1 cellular context compared by ENCODE assay signal in genomic region chr19:33620611-33621010, GRCh38.
TF ChIP-seq lines count a peak whose summit lies in the region.

No MANE protein-coding gene starts in this region.

TF ChIP-seq in H1, 55 proteins besides CTCF, POLR2A, EP300 and RAD21:
- TF ChIP-seq CEBPB (IDR thresholded peaks at IDR 0.05; ENCODE audit: low read depth, low read length) (no peak), SP1 (IDR thresholded peaks at IDR 0.05; ENCODE audit: low read depth, low read length) (no peak), HDAC6 (IDR thresholded peaks at IDR 0.05; ENCODE audit: low read depth, low read length) (no peak), GTF2F1 (IDR thresholded peaks at IDR 0.05; ENCODE audit: borderline replicate concordance, low read depth, low read length) (no peak), BCL11A (IDR thresholded peaks at IDR 0.05; ENCODE audit: low read depth in 2 of 2, low read length in 2 of 2) (no peak), MAX (IDR thresholded peaks at IDR 0.05) (no peak), SRF (IDR thresholded peaks at IDR 0.05; ENCODE audit: low read depth, low read length) (no peak), BACH1 (IDR thresholded peaks at IDR 0.05; ENCODE audit: low read length) (no peak), CTBP2 (IDR thresholded peaks at IDR 0.05; ENCODE audit: borderline replicate concordance, insufficient read depth, insufficient read length, low read length) (no peak), NANOG (IDR thresholded peaks at IDR 0.05; ENCODE audit: insufficient read depth, low read depth, low read length, poor library complexity, severe bottlenecking) (no peak), SAP30 (IDR thresholded peaks at IDR 0.05; ENCODE audit: insufficient read depth, insufficient replicate concordance, low read length) (no peak), EGR1 (IDR thresholded peaks at IDR 0.05; ENCODE audit: borderline replicate concordance, low read depth, low read length) (no peak), SP4 (IDR thresholded peaks at IDR 0.05; ENCODE audit: low read length) (no peak), CBX5 (IDR thresholded peaks at IDR 0.05; ENCODE audit: low read depth, low read length) (no peak), RNF2 (IDR thresholded peaks at IDR 0.05; ENCODE audit: borderline replicate concordance, low read depth, low read length, missing control alignments, poor library complexity, severe bottlenecking) (no peak)
- TF ChIP-seq, protein P1, sequence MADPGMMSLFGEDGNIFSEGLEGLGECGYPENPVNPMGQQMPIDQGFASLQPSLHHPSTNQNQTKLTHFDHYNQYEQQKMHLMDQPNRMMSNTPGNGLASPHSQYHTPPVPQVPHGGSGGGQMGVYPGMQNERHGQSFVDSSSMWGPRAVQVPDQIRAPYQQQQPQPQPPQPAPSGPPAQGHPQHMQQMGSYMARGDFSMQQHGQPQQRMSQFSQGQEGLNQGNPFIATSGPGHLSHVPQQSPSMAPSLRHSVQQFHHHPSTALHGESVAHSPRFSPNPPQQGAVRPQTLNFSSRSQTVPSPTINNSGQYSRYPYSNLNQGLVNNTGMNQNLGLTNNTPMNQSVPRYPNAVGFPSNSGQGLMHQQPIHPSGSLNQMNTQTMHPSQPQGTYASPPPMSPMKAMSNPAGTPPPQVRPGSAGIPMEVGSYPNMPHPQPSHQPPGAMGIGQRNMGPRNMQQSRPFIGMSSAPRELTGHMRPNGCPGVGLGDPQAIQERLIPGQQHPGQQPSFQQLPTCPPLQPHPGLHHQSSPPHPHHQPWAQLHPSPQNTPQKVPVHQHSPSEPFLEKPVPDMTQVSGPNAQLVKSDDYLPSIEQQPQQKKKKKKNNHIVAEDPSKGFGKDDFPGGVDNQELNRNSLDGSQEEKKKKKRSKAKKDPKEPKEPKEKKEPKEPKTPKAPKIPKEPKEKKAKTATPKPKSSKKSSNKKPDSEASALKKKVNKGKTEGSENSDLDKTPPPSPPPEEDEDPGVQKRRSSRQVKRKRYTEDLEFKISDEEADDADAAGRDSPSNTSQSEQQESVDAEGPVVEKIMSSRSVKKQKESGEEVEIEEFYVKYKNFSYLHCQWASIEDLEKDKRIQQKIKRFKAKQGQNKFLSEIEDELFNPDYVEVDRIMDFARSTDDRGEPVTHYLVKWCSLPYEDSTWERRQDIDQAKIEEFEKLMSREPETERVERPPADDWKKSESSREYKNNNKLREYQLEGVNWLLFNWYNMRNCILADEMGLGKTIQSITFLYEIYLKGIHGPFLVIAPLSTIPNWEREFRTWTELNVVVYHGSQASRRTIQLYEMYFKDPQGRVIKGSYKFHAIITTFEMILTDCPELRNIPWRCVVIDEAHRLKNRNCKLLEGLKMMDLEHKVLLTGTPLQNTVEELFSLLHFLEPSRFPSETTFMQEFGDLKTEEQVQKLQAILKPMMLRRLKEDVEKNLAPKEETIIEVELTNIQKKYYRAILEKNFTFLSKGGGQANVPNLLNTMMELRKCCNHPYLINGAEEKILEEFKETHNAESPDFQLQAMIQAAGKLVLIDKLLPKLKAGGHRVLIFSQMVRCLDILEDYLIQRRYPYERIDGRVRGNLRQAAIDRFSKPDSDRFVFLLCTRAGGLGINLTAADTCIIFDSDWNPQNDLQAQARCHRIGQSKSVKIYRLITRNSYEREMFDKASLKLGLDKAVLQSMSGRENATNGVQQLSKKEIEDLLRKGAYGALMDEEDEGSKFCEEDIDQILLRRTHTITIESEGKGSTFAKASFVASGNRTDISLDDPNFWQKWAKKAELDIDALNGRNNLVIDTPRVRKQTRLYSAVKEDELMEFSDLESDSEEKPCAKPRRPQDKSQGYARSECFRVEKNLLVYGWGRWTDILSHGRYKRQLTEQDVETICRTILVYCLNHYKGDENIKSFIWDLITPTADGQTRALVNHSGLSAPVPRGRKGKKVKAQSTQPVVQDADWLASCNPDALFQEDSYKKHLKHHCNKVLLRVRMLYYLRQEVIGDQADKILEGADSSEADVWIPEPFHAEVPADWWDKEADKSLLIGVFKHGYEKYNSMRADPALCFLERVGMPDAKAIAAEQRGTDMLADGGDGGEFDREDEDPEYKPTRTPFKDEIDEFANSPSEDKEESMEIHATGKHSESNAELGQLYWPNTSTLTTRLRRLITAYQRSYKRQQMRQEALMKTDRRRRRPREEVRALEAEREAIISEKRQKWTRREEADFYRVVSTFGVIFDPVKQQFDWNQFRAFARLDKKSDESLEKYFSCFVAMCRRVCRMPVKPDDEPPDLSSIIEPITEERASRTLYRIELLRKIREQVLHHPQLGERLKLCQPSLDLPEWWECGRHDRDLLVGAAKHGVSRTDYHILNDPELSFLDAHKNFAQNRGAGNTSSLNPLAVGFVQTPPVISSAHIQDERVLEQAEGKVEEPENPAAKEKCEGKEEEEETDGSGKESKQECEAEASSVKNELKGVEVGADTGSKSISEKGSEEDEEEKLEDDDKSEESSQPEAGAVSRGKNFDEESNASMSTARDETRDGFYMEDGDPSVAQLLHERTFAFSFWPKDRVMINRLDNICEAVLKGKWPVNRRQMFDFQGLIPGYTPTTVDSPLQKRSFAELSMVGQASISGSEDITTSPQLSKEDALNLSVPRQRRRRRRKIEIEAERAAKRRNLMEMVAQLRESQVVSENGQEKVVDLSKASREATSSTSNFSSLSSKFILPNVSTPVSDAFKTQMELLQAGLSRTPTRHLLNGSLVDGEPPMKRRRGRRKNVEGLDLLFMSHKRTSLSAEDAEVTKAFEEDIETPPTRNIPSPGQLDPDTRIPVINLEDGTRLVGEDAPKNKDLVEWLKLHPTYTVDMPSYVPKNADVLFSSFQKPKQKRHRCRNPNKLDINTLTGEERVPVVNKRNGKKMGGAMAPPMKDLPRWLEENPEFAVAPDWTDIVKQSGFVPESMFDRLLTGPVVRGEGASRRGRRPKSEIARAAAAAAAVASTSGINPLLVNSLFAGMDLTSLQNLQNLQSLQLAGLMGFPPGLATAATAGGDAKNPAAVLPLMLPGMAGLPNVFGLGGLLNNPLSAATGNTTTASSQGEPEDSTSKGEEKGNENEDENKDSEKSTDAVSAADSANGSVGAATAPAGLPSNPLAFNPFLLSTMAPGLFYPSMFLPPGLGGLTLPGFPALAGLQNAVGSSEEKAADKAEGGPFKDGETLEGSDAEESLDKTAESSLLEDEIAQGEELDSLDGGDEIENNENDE (IDR thresholded peaks at IDR 0.05; ENCODE audit: insufficient replicate concordance, low read length) = no peak
TF ChIP-seq in H1: peak in this region for 0.
